30 cellular contexts compared by ENCODE assay signal in genomic region chr4:136314686-136315085, GRCh38.
A peak's percentile ranks its signal among the peaks of the same experiment; 100 is the strongest.
DNase-seq lines count a peak whose midpoint lies in the region; ATAC-seq, FAIRE-seq and TF ChIP-seq lines count a peak whose summit lies in the region.
"Had no signal": no experiment of that assay in that cellular context is flagged by ENCODE, and none has a peak within 500 bp of the region (broad histone marks: within the 10 kb centered on the region; RNA-seq: fewer than 3 reads in every experiment).

No MANE protein-coding gene starts in this region.

- H3K27ac ChIP-seq in endothelial cell of umbilical vein (ENCODE audit: insufficient read depth, low read depth, low read length) = peak overlapping the region; percentile 5
- H3K27ac ChIP-seq: 22Rv1; A549; BLaER1; BLaER1 treated with 17β-estradiol and CSF1 and Interleukin-3, amounts not matched to agents 10 nM and 100 nM; C4-2B had no signal

- no peaks in the 10 kb centered on the region for H3K27me3 ChIP-seq in endothelial cell of umbilical vein (ENCODE audit: control insufficient read depth in 2 of 2, insufficient read depth in 2 of 2, low read length in 2 of 2)
- H3K27me3 ChIP-seq: BE2C; BLaER1; BLaER1 treated with 17β-estradiol and CSF1 and Interleukin-3, amounts not matched to agents 10 nM and 100 nM had no signal

- H3K4me1 ChIP-seq in endothelial cell of umbilical vein (ENCODE audit: control insufficient read depth, extremely low read depth, insufficient read depth, low read length) = peaks cover 19% of the 10 kb centered on the region
- H3K4me1 ChIP-seq: BLaER1 had no signal

- dilution Hi-C loops in endothelial cell of umbilical vein (cut with MboI; ENCODE audit: extremely low pct_ligation_motif_present, low sequenced_read_pairs) = no loop called here

- peak; percentile 43 for DNase-seq in dermis blood vessel endothelial cell
- peak; percentile 73 for DNase-seq in endothelial cell of umbilical vein (ENCODE audit: low read depth, low spot score)
- DNase-seq: 8988T; ACHN; AML-193; BE2C; C1 segment of cervical spinal cord; Caco-2; Calu3; CD4-positive, alpha-beta memory T cell; CD4-positive, alpha-beta T cell; CD4-positive, CD25-positive, alpha-beta regulatory T cell; CD8-positive, alpha-beta memory T cell; CD8-positive, alpha-beta T cell; COR-L47; DMS 273 treated with DMSO at 0.1 percent for 48 hours; DMS153; DMS53; DMS79; DMS79 treated with DMSO at 0.1 percent for 48 hours; DND-41; EL had no signal

- TF ChIP-seq POLR2A in endothelial cell of umbilical vein (IDR thresholded peaks at IDR 0.05; ENCODE audit: low read depth, low read length) (no peak), GM18505 (IDR thresholded peaks at IDR 0.05; ENCODE audit: borderline replicate concordance, extremely low read depth, insufficient read depth, insufficient read length) (no peak)

- TF ChIP-seq CTCF in endothelial cell of umbilical vein (IDR thresholded peaks at IDR 0.05; ENCODE audit: extremely low read depth in 1 of 2, insufficient read depth in 1 of 2, low read depth in 1 of 2, low read length in 2 of 2) = no peak

- peak overlapping the region; percentile 31 for H3K9ac ChIP-seq in endothelial cell of umbilical vein (replicated peaks; ENCODE audit: extremely low read depth, insufficient read depth, low read length)
- H3K9ac ChIP-seq: BLaER1; BLaER1 treated with 17β-estradiol and CSF1 and Interleukin-3, amounts not matched to agents 10 nM and 100 nM had no signal

- no peaks in the 10 kb centered on the region for H3K36me3 ChIP-seq in endothelial cell of umbilical vein (ENCODE audit: control insufficient read depth in 2 of 2, extremely low read depth in 1 of 2, insufficient read depth in 2 of 2, low read length in 2 of 2)
- H3K36me3 ChIP-seq: BE2C; BLaER1; BLaER1 treated with 17β-estradiol and CSF1 and Interleukin-3, amounts not matched to agents 10 nM and 100 nM had no signal

- H3K79me2 ChIP-seq in endothelial cell of umbilical vein (ENCODE audit: control insufficient read depth, insufficient read depth, low read length) = no peaks in the 10 kb centered on the region

- no peaks in the 10 kb centered on the region for H3K9me3 ChIP-seq in endothelial cell of umbilical vein (replicated peaks; ENCODE audit: control insufficient read depth, insufficient read depth, low read length)
- H3K9me3 ChIP-seq: A549; BE2C; BLaER1; BLaER1 treated with 17β-estradiol and CSF1 and Interleukin-3, amounts not matched to agents 10 nM and 100 nM; Caco-2 had no signal

- no peaks in the 10 kb centered on the region for H3K9me1 ChIP-seq in endothelial cell of umbilical vein (replicated peaks; ENCODE audit: control insufficient read depth, extremely low read depth, insufficient read depth, low read length)

- no TSS peak for BruUV-seq in endothelial cell of umbilical vein (replicated peaks; lab: Mats Ljungman, UMichigan)

- peak; percentile 72 for FAIRE-seq in endothelial cell of umbilical vein (lab: Jason Lieb, UNC)
- FAIRE-seq: A549, D721Med had no signal

- no peak for ATAC-seq in GM18505 (IDR thresholded peaks at IDR 0.05; ENCODE audit: unreplicated experiment)
- no peak for ATAC-seq in HG02623 (IDR thresholded peaks at IDR 0.05; ENCODE audit: unreplicated experiment)
- ATAC-seq: A549; CD8-positive, alpha-beta T cell had no signal

- CTCF ChIA-PET in endothelial cell of umbilical vein (lab: Charles Lee) = interaction anchor here (1.2 to 1.7 kb wide), 3 partner anchors 10 to 55 kb away, joined by 3 to 5 read pairs (median 4); no protein-coding TSS in a partner anchor

- no peaks in the 10 kb centered on the region for H4K20me1 ChIP-seq in endothelial cell of umbilical vein (replicated peaks; ENCODE audit: control insufficient read depth, extremely low read depth, insufficient read depth, low read length)
- H4K20me1 ChIP-seq: BLaER1; BLaER1 treated with 17β-estradiol and CSF1 and Interleukin-3, amounts not matched to agents 10 nM and 100 nM had no signal

- POLR2A ChIA-PET in endothelial cell of umbilical vein (lab: Charles Lee) = no interaction called here

- H2AFZ ChIP-seq in endothelial cell of umbilical vein (ENCODE audit: low read depth, low read length) = peak overlapping the region; percentile 24

- peak overlapping the region in 1 of 3 experiments; percentile 23 for H3K4me3 ChIP-seq in endothelial cell of umbilical vein (replicated peaks in 1 of 3; ENCODE audit: insufficient read depth in 1 of 3, low read depth in 1 of 3, low read length in 3 of 3)
- H3K4me3 ChIP-seq: A549; BLaER1; BLaER1 treated with 17β-estradiol and CSF1 and Interleukin-3, amounts not matched to agents 10 nM and 100 nM had no signal

- peak overlapping the region; percentile 87 for H3K4me2 ChIP-seq in endothelial cell of umbilical vein (ENCODE audit: insufficient read depth, low read length)
- H3K4me2 ChIP-seq: A549; BLaER1; BLaER1 treated with 17β-estradiol and CSF1 and Interleukin-3, amounts not matched to agents 10 nM and 100 nM had no signal

- intact Hi-C loops in endothelial cell of umbilical vein (cut with micrococcal nuclease) = loop anchor here (2.0 kb wide), 1 partner anchor 54 kb away; no protein-coding TSS in a partner anchor

TF ChIP-seq in endothelial cell of umbilical vein, 7 proteins besides CTCF, POLR2A, EP300 and RAD21:
- TF ChIP-seq EZH2 (IDR thresholded peaks at IDR 0.05; ENCODE audit: borderline replicate concordance, low read depth, low read length, severe bottlenecking) (no peak), FOS (IDR thresholded peaks at IDR 0.05; ENCODE audit: borderline replicate concordance, insufficient read depth, low read length) (peak; percentile 41), GATA2 (IDR thresholded peaks at IDR 0.05; ENCODE audit: insufficient read depth, insufficient read length, low read depth, low read length) (peak; percentile 19), JUN (IDR thresholded peaks at IDR 0.05; ENCODE audit: borderline replicate concordance, insufficient read depth, insufficient read length, low read depth) (peak; percentile 48), MAX (IDR thresholded peaks at IDR 0.05; ENCODE audit: insufficient read depth, insufficient read length) (no peak), POLR2AphosphoS5 (IDR thresholded peaks at IDR 0.05; ENCODE audit: insufficient read depth, low read depth, low read length) (no peak), MYC (IDR thresholded peaks at IDR 0.05; ENCODE audit: low read depth, low read length) (no peak)
